In the genomic region with DNA sequence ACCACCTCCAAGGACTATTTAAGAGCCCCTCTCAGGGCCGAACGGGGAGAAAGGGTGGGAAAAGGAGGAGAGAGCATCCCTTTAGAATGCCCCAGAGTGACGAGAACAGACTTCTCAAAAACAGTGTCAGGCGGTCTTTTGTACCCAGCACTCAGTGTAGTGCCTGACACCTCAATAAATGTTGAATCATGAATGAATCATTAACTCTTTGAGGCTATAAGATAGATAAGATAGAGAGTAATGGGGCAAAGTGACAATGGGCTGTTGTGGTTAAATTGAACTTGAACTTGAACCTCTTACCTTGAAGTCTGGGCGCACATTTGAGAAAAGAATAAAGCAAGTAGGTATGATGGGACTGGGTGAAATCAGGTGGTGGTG, we compare ENCODE assay signal across 15 cellular contexts. TPM values are rescaled to one million over a fixed set of nuclear protein-coding genes. Genes with fewer than 3 reads are reported as not detected.
DNase-seq lines count a peak whose midpoint lies in the region; ATAC-seq and TF ChIP-seq lines count a peak whose summit lies in the region.
"Had no signal": no experiment of that assay in that cellular context is flagged by ENCODE, and none has a peak within 500 bp of the region (broad histone marks: within the 10 kb centered on the region; RNA-seq: fewer than 3 reads in every experiment).

No MANE protein-coding gene starts in this region.

- H3K27me3 Mint-ChIP-seq in CD14-positive monocyte (ENCODE audit: low read depth in 3 of 3): peaks cover 78 to 88% (median 83%) of the 10 kb centered on the region in 3 donors
- peaks cover 82% of the 10 kb centered on the region for H3K27me3 Mint-ChIP-seq in activated CD4-positive, alpha-beta T cell treated with anti-CD3 and anti-CD28 coated beads, Interleukin-2, amount 10 ng/mL, durations not matched to agents 7 days and 5 days

- no peak overlapping the region for H3K9ac ChIP-seq in muscle layer of colon (ENCODE audit: low read length)

- H3K4me1 ChIP-seq in ectodermal cell (ENCODE audit: control insufficient read depth, insufficient read depth, low read length) (peaks cover 17% of the 10 kb centered on the region), muscle layer of colon (ENCODE audit: insufficient read depth, low read length) (peaks cover 21% of the 10 kb centered on the region), thoracic aorta (ENCODE audit: control insufficient read depth in 1 of 2, low read depth in 2 of 2) (peaks cover 5 to 15% of the 10 kb centered on the region in 2 donors)

- intact Hi-C loops in CD14-positive monocyte (cut with micrococcal nuclease): no loop called here

- H3K36me3 ChIP-seq in ectodermal cell (ENCODE audit: control insufficient read depth, insufficient read depth, low read length): no peaks in the 10 kb centered on the region
- no peaks in the 10 kb centered on the region for H3K36me3 ChIP-seq in muscle layer of colon (ENCODE audit: insufficient read depth, low read length)
- H3K36me3 ChIP-seq in thoracic aorta: no peaks in the 10 kb centered on the region
- H3K36me3 ChIP-seq: tibial nerve had no signal

- H3K27me3 ChIP-seq in ectodermal cell (ENCODE audit: control insufficient read depth, insufficient read depth, low read length, poor library complexity, severe bottlenecking) (peaks cover 77% of the 10 kb centered on the region), muscle layer of colon (ENCODE audit: control insufficient read depth in 1 of 2, insufficient read depth in 2 of 2, low read length in 2 of 2) (peaks cover 34 to 53% of the 10 kb centered on the region in 2 donors), thoracic aorta (replicated peaks; ENCODE audit: insufficient read depth) (peaks cover 37% of the 10 kb centered on the region)

- CTCF ChIA-PET in activated CD4-positive, alpha-beta T cell treated with anti-CD3 and anti-CD28 coated beads, Interleukin-2, amount 10 ng/mL, durations not matched to agents 7 days and 5 days (lab: Charles Lee): no interaction called here

- H3K9me3 ChIP-seq in ectodermal cell (ENCODE audit: control insufficient read depth, low read length): no peaks in the 10 kb centered on the region
- no peaks in the 10 kb centered on the region for H3K9me3 ChIP-seq in muscle layer of colon (ENCODE audit: low read length)
- no peaks in the 10 kb centered on the region for H3K9me3 ChIP-seq in thoracic aorta
- H3K9me3 ChIP-seq: tibial nerve had no signal

- no peaks in the 10 kb centered on the region for H3K9me3 Mint-ChIP-seq in stimulated activated effector memory CD8-positive, alpha-beta T cell treated with anti-CD3 and anti-CD28 coated beads, Interleukin-12 subunit alpha, Interleukin-12 subunit beta, amount 100 ng/mL, for 72 hours
- H3K9me3 Mint-ChIP-seq in CD14-positive monocyte: peaks cover 0 to 15% (median 5%) of the 10 kb centered on the region in 7 donors
- no peaks in the 10 kb centered on the region for H3K9me3 Mint-ChIP-seq in activated CD4-positive, alpha-beta T cell treated with anti-CD3 and anti-CD28 coated beads, Interleukin-2, amount 10 ng/mL, durations not matched to agents 7 days and 5 days
- H3K9me3 Mint-ChIP-seq: CD8-positive, alpha-beta T cell had no signal

- H3K27ac ChIP-seq in ectodermal cell (ENCODE audit: insufficient read depth, low read depth, low read length, poor library complexity, severe bottlenecking) (no peak overlapping the region), muscle layer of colon (ENCODE audit: low read depth, low read length) (peak overlapping the region; percentile 41), thoracic aorta (no peak overlapping the region)
- H3K27ac ChIP-seq: dorsolateral prefrontal cortex, tibial nerve had no signal

- DNase-seq in M059J (ENCODE audit: low read depth): peak; percentile 14
- DNase-seq in thoracic aorta (ENCODE audit: low spot score): no peak
- DNase-seq in stimulated activated effector memory CD8-positive, alpha-beta T cell treated with anti-CD3 and anti-CD28 coated beads, Interleukin-12 subunit alpha, Interleukin-12 subunit beta, amount 100 ng/mL, for 72 hours (ENCODE audit: low spot score in 2 of 2): no peak
- DNase-seq in CD14-positive monocyte (ENCODE audit: low spot score): no peak
- DNase-seq in activated CD4-positive, alpha-beta T cell treated with anti-CD3 and anti-CD28 coated beads, Interleukin-2, amount 10 ng/mL, durations not matched to agents 7 days and 5 days: no peak
- no peak for DNase-seq in NCI-H1694 treated with DMSO at 0.1 percent for 48 hours (lab: John Stamatoyannopoulos, UW)
- DNase-seq: activated gamma-delta T cell; CD8-positive, alpha-beta T cell; dorsolateral prefrontal cortex; KBM-7; NCI-H1436 treated with DMSO at 0.1 percent for 48 hours had no signal

- no peaks in the 10 kb centered on the region for H3K36me3 Mint-ChIP-seq in stimulated activated effector memory CD8-positive, alpha-beta T cell treated with anti-CD3 and anti-CD28 coated beads, Interleukin-12 subunit alpha, Interleukin-12 subunit beta, amount 100 ng/mL, for 72 hours
- peaks cover 0 to 3% of the 10 kb centered on the region in 2 donors for H3K36me3 Mint-ChIP-seq in CD14-positive monocyte
- H3K36me3 Mint-ChIP-seq in activated CD4-positive, alpha-beta T cell treated with anti-CD3 and anti-CD28 coated beads, Interleukin-2, amount 10 ng/mL, durations not matched to agents 7 days and 5 days (ENCODE audit: low read depth): peaks cover 3% of the 10 kb centered on the region
- H3K36me3 Mint-ChIP-seq: CD8-positive, alpha-beta T cell had no signal

- H3K4me3 ChIP-seq in ectodermal cell (ENCODE audit: insufficient read depth, low read depth, low read length): peak overlapping the region; percentile 27
- H3K4me3 ChIP-seq in muscle layer of colon (ENCODE audit: low read depth in 1 of 2, low read length in 2 of 2): peak overlapping the region in 1 of 2 donors; percentile 47
- H3K4me3 ChIP-seq in thoracic aorta: peak overlapping the region; percentile 59

- H3K4me3 Mint-ChIP-seq in stimulated activated effector memory CD8-positive, alpha-beta T cell treated with anti-CD3 and anti-CD28 coated beads, Interleukin-12 subunit alpha, Interleukin-12 subunit beta, amount 100 ng/mL, for 72 hours: no peak overlapping the region
- peak overlapping the region in 1 of 2 donors; percentile 72 for H3K4me3 Mint-ChIP-seq in CD14-positive monocyte
- H3K4me3 Mint-ChIP-seq in activated CD4-positive, alpha-beta T cell treated with anti-CD3 and anti-CD28 coated beads, Interleukin-2, amount 10 ng/mL, durations not matched to agents 7 days and 5 days: no peak overlapping the region
- H3K4me3 Mint-ChIP-seq: CD8-positive, alpha-beta T cell had no signal

- POLR2A ChIA-PET in activated CD4-positive, alpha-beta T cell treated with anti-CD3 and anti-CD28 coated beads, Interleukin-2, amount 10 ng/mL, durations not matched to agents 7 days and 5 days (lab: Charles Lee): no interaction called here

- peaks cover 30% of the 10 kb centered on the region for H3K4me1 Mint-ChIP-seq in stimulated activated effector memory CD8-positive, alpha-beta T cell treated with anti-CD3 and anti-CD28 coated beads, Interleukin-12 subunit alpha, Interleukin-12 subunit beta, amount 100 ng/mL, for 72 hours
- peaks cover 15% of the 10 kb centered on the region for H3K4me1 Mint-ChIP-seq in CD14-positive monocyte
- H3K4me1 Mint-ChIP-seq in activated CD4-positive, alpha-beta T cell treated with anti-CD3 and anti-CD28 coated beads, Interleukin-2, amount 10 ng/mL, durations not matched to agents 7 days and 5 days: peaks cover 14% of the 10 kb centered on the region

- no peak overlapping the region for H3K27ac Mint-ChIP-seq in stimulated activated effector memory CD8-positive, alpha-beta T cell treated with anti-CD3 and anti-CD28 coated beads, Interleukin-12 subunit alpha, Interleukin-12 subunit beta, amount 100 ng/mL, for 72 hours
- H3K27ac Mint-ChIP-seq in CD14-positive monocyte: no peak overlapping the region
- H3K27ac Mint-ChIP-seq in activated CD4-positive, alpha-beta T cell treated with anti-CD3 and anti-CD28 coated beads, Interleukin-2, amount 10 ng/mL, durations not matched to agents 7 days and 5 days: no peak overlapping the region
- H3K27ac Mint-ChIP-seq: CD8-positive, alpha-beta T cell had no signal

- ATAC-seq in thoracic aorta (ENCODE audit: insufficient number of reproducible peaks, low FRiP score, low read depth): no peak
- no peak for ATAC-seq in stimulated activated effector memory CD8-positive, alpha-beta T cell treated with anti-CD3 and anti-CD28 coated beads, Interleukin-12 subunit alpha, Interleukin-12 subunit beta, amount 100 ng/mL, for 72 hours
- ATAC-seq: CD8-positive, alpha-beta T cell had no signal

- WGBS in ectodermal cell, 2 experiments: 16 to 22% methylated on average over 5 of the region's 5 CpGs

- TF ChIP-seq CTCF in thoracic aorta (IDR thresholded peaks at IDR 0.05) (no peak), CD14-positive monocyte (IDR thresholded peaks at IDR 0.05) (no peak)

RNA-seq across cellular contexts. Expression of a gene that starts 7.4 kb away (rescaled TPM):
- 0.07 TPM in 1 of 2 replicates, not detected in the other for total RNA-seq in M059J (2014; rRNA removed; shearing (Covaris generic))
- polyA plus RNA-seq in ectodermal cell (2013, experiment 1 of 4): 0.24 TPM
- 0.21 TPM for polyA plus RNA-seq in ectodermal cell (2013, experiment 2 of 4)
- polyA plus RNA-seq in ectodermal cell (2013, experiment 3 of 4): 0.27 TPM
- polyA plus RNA-seq in ectodermal cell (2013, experiment 4 of 4): 0.20 TPM
- total RNA-seq in thoracic aorta: under 1 TPM in 1 of 2 donors, not detected in 1; 0.28 TPM
- not detected for polyA plus RNA-seq in CD14-positive monocyte
- not detected for total RNA-seq in activated CD4-positive, alpha-beta T cell treated with anti-CD3 and anti-CD28 coated beads, Interleukin-2, amount 10 ng/mL, durations not matched to agents 7 days and 5 days
- total RNA-seq: CD8-positive, alpha-beta T cell; NCI-H460 had no signal

RNA-seq across cellular contexts. Expression of a gene that starts 56.7 kb away (rescaled TPM):
- 45.2 and 56.6 TPM in 2 replicates for total RNA-seq in M059J (2014; rRNA removed; shearing (Covaris generic))
- 89.1 TPM for polyA plus RNA-seq in ectodermal cell (2013, experiment 1 of 4)
- 88.2 TPM for polyA plus RNA-seq in ectodermal cell (2013, experiment 2 of 4)
- polyA plus RNA-seq in ectodermal cell (2013, experiment 3 of 4): 76.9 TPM
- polyA plus RNA-seq in ectodermal cell (2013, experiment 4 of 4): 89.4 TPM
- 1 to 10 TPM; 6.1 to 8.5 TPM for total RNA-seq in thoracic aorta
- polyA plus RNA-seq in CD14-positive monocyte: 10 to 100 TPM; 35.5 to 35.6 TPM
- total RNA-seq in activated CD4-positive, alpha-beta T cell treated with anti-CD3 and anti-CD28 coated beads, Interleukin-2, amount 10 ng/mL, durations not matched to agents 7 days and 5 days: 10 to 100 TPM; 26.0 to 34.9 TPM
